ENCODE assay signal across 8 cellular contexts in the genomic region with DNA sequence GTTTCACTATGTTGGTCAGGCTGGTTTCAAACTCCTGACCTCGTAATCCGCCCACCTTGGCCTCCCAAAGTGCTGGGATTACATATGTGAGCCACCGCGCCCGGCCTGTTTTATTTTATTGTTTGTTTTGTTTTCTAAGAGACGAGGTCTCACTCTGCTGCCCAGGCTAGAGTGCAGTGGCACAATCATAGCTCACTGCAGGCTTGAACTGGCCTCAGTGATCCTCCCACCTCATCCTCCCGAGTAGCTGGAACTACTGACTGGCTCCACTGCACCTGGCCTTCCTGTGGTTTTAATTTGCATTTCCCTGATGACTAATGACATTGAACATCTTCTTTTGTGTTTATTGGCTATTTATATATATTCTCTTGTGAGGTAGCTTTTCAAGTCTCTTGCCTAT. TPM values are rescaled to one million over a fixed set of nuclear protein-coding genes. Genes with fewer than 3 reads are reported as not detected.
DNase-seq lines count a peak whose midpoint lies in the region; ATAC-seq and TF ChIP-seq lines count a peak whose summit lies in the region.
"Not testable (repeated sequence)": the region's sequence is repeated elsewhere in the genome, so short reads cannot be mapped to it uniquely, and the experiment has no call there.

No MANE protein-coding gene starts in this region.

- peak overlapping the region; percentile 56 for H3K4me2 ChIP-seq in DOHH2 (ENCODE audit: low read length)

- CTCF ChIA-PET in activated naive CD4-positive, alpha-beta T cell treated with anti-CD3 and anti-CD28 coated beads for 36 hours (lab: Charles Lee): interaction anchor here (1.1 to 1.5 kb wide), 3 partner anchors 9 to 48 kb away, joined by 3 to 9 read pairs (median 3); no protein-coding TSS in a partner anchor

- H3K27ac ChIP-seq in DOHH2 (ENCODE audit: low read depth, low read length): peak overlapping the region; percentile 65

- TF ChIP-seq POLR2A in Raji (IDR thresholded peaks at IDR 0.05; ENCODE audit: insufficient read depth, low read depth, low read length): peak; percentile 50; the same call in 1 of the 2 replicates

- H3F3A ChIP-seq in DOHH2 (ENCODE audit: control insufficient read depth, insufficient read depth): not testable (repeated sequence)

- H3K9me3 Mint-ChIP-seq in IgD-negative memory B cell; activated naive CD4-positive, alpha-beta T cell treated with anti-CD3 and anti-CD28 coated beads for 36 hours: not testable (repeated sequence)

- TF ChIP-seq CTCF in DOHH2 (IDR thresholded peaks at IDR 0.05; ENCODE audit: low read depth, low read length, poor library complexity, severe bottlenecking): not testable (repeated sequence)

- H3K4me3 Mint-ChIP-seq in IgD-negative memory B cell: peak overlapping the region; percentile 8 to 87 (median 65)
- H3K4me3 Mint-ChIP-seq in activated naive CD4-positive, alpha-beta T cell treated with anti-CD3 and anti-CD28 coated beads for 36 hours: not testable (repeated sequence)

- H3K4me1 Mint-ChIP-seq in IgD-negative memory B cell: peaks cover 10 to 14% (median 12%) of the 10 kb centered on the region in 3 donors
- H3K4me1 Mint-ChIP-seq in activated naive CD4-positive, alpha-beta T cell treated with anti-CD3 and anti-CD28 coated beads for 36 hours (ENCODE audit: low read depth): not testable (repeated sequence)

- not testable (repeated sequence) for H4K20me1 ChIP-seq in DOHH2 (ENCODE audit: control insufficient read depth, insufficient read depth, low read depth, low read length)

- not testable (repeated sequence) for H3K27me3 Mint-ChIP-seq in IgD-negative memory B cell; activated naive CD4-positive, alpha-beta T cell treated with anti-CD3 and anti-CD28 coated beads for 36 hours (ENCODE audit: low read depth)

- ATAC-seq in GM19025 (IDR thresholded peaks at IDR 0.05; ENCODE audit: low read depth, unreplicated experiment) (peak; percentile 84), GM21529 (IDR thresholded peaks at IDR 0.05; ENCODE audit: unreplicated experiment) (peak; percentile 86), HG03039 (IDR thresholded peaks at IDR 0.05; ENCODE audit: unreplicated experiment) (peak; percentile 60)

- H3K36me3 ChIP-seq in DOHH2 (ENCODE audit: control insufficient read depth, low read length): not testable (repeated sequence)

- not testable (repeated sequence) for H3K36me3 Mint-ChIP-seq in IgD-negative memory B cell; activated naive CD4-positive, alpha-beta T cell treated with anti-CD3 and anti-CD28 coated beads for 36 hours (ENCODE audit: low read depth)

- H3K27me3 ChIP-seq in DOHH2 (ENCODE audit: control insufficient read depth, low read length): not testable (repeated sequence)

- H3K4me3 ChIP-seq in DOHH2 (ENCODE audit: low read length): peak overlapping the region; percentile 51

- H3K4me1 ChIP-seq in DOHH2 (ENCODE audit: control insufficient read depth, low read length): peaks cover 34% of the 10 kb centered on the region

- intact Hi-C loops in activated naive CD4-positive, alpha-beta T cell treated with anti-CD3 and anti-CD28 coated beads for 36 hours (cut with micrococcal nuclease): not testable (repeated sequence)

- not testable (repeated sequence) for H3K9me3 ChIP-seq in DOHH2 (ENCODE audit: control insufficient read depth, insufficient read depth, low read length)

- not testable (repeated sequence) for H3K9me2 ChIP-seq in DOHH2 (replicated peaks; ENCODE audit: control insufficient read depth, low read length)

- H3K27ac Mint-ChIP-seq in IgD-negative memory B cell: peak overlapping the region; percentile 54 to 93 (median 88)
- not testable (repeated sequence) for H3K27ac Mint-ChIP-seq in activated naive CD4-positive, alpha-beta T cell treated with anti-CD3 and anti-CD28 coated beads for 36 hours

- peak; percentile 58 for DNase-seq in activated naive CD4-positive, alpha-beta T cell treated with anti-CD3 and anti-CD28 coated beads for 36 hours
- DNase-seq in stimulated activated CD4-positive, alpha-beta T cell treated with anti-CD3 and anti-CD28 coated beads, Interleukin-2, amount 100 ng/mL, for 24 hours: peak; percentile 40 to 41

- H3K79me2 ChIP-seq in DOHH2 (ENCODE audit: control insufficient read depth, low read length): not testable (repeated sequence)

RNA-seq across cellular contexts. Expression of gene FOXK2, which starts 13.1 kb away (rescaled TPM):
- 5.8 TPM for polyA plus RNA-seq in IgD-negative memory B cell
- 10 to 100 TPM; 48.8 to 51.4 TPM for total RNA-seq in activated naive CD4-positive, alpha-beta T cell treated with anti-CD3 and anti-CD28 coated beads for 36 hours

RNA-seq across cellular contexts. Expression of gene NARF, which starts 47.9 kb away (rescaled TPM):
- polyA plus RNA-seq in IgD-negative memory B cell: 76.2 TPM
- 10 to 100 TPM; 64.2 to 69.3 TPM for total RNA-seq in activated naive CD4-positive, alpha-beta T cell treated with anti-CD3 and anti-CD28 coated beads for 36 hours

RNA-seq across cellular contexts. Expression of gene CYBC1, which starts 55.9 kb away (rescaled TPM):
- polyA plus RNA-seq in IgD-negative memory B cell: 266 TPM
- 100 to 1,000 TPM; 292 to 294 TPM for total RNA-seq in activated naive CD4-positive, alpha-beta T cell treated with anti-CD3 and anti-CD28 coated beads for 36 hours

Comparison
In these comparisons a context has a peak if more than half of its experiments do, and no peak if none do; other contexts are left out.
1. Peak in every context shown above with its lines: DNase-seq, ATAC-seq, H3K4me3 ChIP-seq and H3K27ac ChIP-seq.